In genomic region chr4:37648084-37648817, GRCh38 we compare ENCODE assay signal across 1 cellular context.
TF ChIP-seq lines count a peak whose summit lies in the region.

No MANE protein-coding gene starts in this region.

TF ChIP-seq in HepG2, 621 proteins besides CTCF, POLR2A, EP300 and RAD21 (continued from another document and continues in another):
- peak; percentile 63; the same call in 1 of the 2 replicates for TF ChIP-seq HBP1 (CRISPR knock-in tag; IDR thresholded peaks at IDR 0.05; ENCODE audit: low read depth)
- no peak for TF ChIP-seq MXD1 (CRISPR knock-in tag; IDR thresholded peaks at IDR 0.05)
- no peak for TF ChIP-seq ZNF44 (CRISPR knock-in tag; IDR thresholded peaks at IDR 0.05)
- no peak for TF ChIP-seq PLSCR1 (CRISPR knock-in tag; IDR thresholded peaks at IDR 0.05; ENCODE audit: borderline replicate concordance)
- TF ChIP-seq HNF4G (IDR thresholded peaks at IDR 0.05; ENCODE audit: borderline replicate concordance, low read depth, low read length), result peak; percentile 87
- TF ChIP-seq HNF4G (CRISPR knock-in tag; IDR thresholded peaks at IDR 0.05; ENCODE audit: borderline replicate concordance, low read depth), result peak; percentile 93
- TF ChIP-seq NR2F2 (IDR thresholded peaks at IDR 0.05; ENCODE audit: borderline replicate concordance, low read depth), result peak; percentile 84
- TF ChIP-seq ATF2 (CRISPR knock-in tag; IDR thresholded peaks at IDR 0.05), result peak; percentile 55; the same call in 1 of the 2 replicates
- no peak for TF ChIP-seq SRSF1 (optimal IDR thresholded peaks at IDR 0.05; ENCODE audit: low read depth, low read length)
- peak; percentile 33; the same call in 1 of the 2 replicates for TF ChIP-seq ZBTB26 (CRISPR knock-in tag; IDR thresholded peaks at IDR 0.05; ENCODE audit: borderline replicate concordance)
- no peak for TF ChIP-seq ZNF552 (CRISPR knock-in tag; IDR thresholded peaks at IDR 0.05; ENCODE audit: borderline replicate concordance)
- TF ChIP-seq RERE (CRISPR knock-in tag; IDR thresholded peaks at IDR 0.05; ENCODE audit: low read depth), result peak; percentile 69; the same call in 1 of the 2 replicates
- no peak for TF ChIP-seq NFATC3 (CRISPR knock-in tag; IDR thresholded peaks at IDR 0.05)
- no peak for TF ChIP-seq PHF20 (CRISPR knock-in tag; IDR thresholded peaks at IDR 0.05)
- TF ChIP-seq ZNF598 (CRISPR knock-in tag; IDR thresholded peaks at IDR 0.05; ENCODE audit: borderline replicate concordance), result no peak
- TF ChIP-seq CENPX (CRISPR knock-in tag; IDR thresholded peaks at IDR 0.05), result no peak
- TF ChIP-seq ZNF580 (CRISPR knock-in tag; IDR thresholded peaks at IDR 0.05; ENCODE audit: borderline replicate concordance, low read depth), result peak; percentile 65; the same call in 1 of the 2 replicates
- TF ChIP-seq ZNF780A (CRISPR knock-in tag; IDR thresholded peaks at IDR 0.05), result no peak
- no peak for TF ChIP-seq YEATS4 (CRISPR knock-in tag; IDR thresholded peaks at IDR 0.05; ENCODE audit: borderline replicate concordance)
- TF ChIP-seq ZNF674 (CRISPR knock-in tag; IDR thresholded peaks at IDR 0.05; ENCODE audit: low read depth), result no peak
- peak; percentile 84 for TF ChIP-seq XRCC5 (optimal IDR thresholded peaks at IDR 0.05; ENCODE audit: low read length)
- TF ChIP-seq ZNF260 (CRISPR knock-in tag; IDR thresholded peaks at IDR 0.05; ENCODE audit: borderline replicate concordance, low read depth), result no peak
- peak; percentile 85 for TF ChIP-seq ZNF609 (CRISPR knock-in tag; IDR thresholded peaks at IDR 0.05; ENCODE audit: borderline replicate concordance)
- TF ChIP-seq ZNF510 (CRISPR knock-in tag; IDR thresholded peaks at IDR 0.05; ENCODE audit: low read depth), result no peak
- no peak for TF ChIP-seq AKNA (CRISPR knock-in tag; IDR thresholded peaks at IDR 0.05; ENCODE audit: borderline replicate concordance)
- TF ChIP-seq ATF7 (IDR thresholded peaks at IDR 0.05), result no peak
- peak; percentile 59; the same call in 1 of the 2 replicates for TF ChIP-seq ATF7 (CRISPR knock-in tag; IDR thresholded peaks at IDR 0.05)
- TF ChIP-seq SP140L (CRISPR knock-in tag; IDR thresholded peaks at IDR 0.05; ENCODE audit: borderline replicate concordance), result no peak
- peak; percentile 29; the same call in 1 of the 2 replicates for TF ChIP-seq ZFP91 (CRISPR knock-in tag; IDR thresholded peaks at IDR 0.05; ENCODE audit: borderline replicate concordance)
- no peak for TF ChIP-seq ZNF296 (CRISPR knock-in tag; conservative IDR thresholded peaks at IDR 0.05)
- no peak for TF ChIP-seq MED8 (CRISPR knock-in tag; IDR thresholded peaks at IDR 0.05; ENCODE audit: insufficient replicate concordance)
- peak; percentile 64; the same call in 1 of the 2 replicates for TF ChIP-seq ZNF12 (CRISPR knock-in tag; IDR thresholded peaks at IDR 0.05)
